In genomic region chr19:3186377-3186688, GRCh38 we compare ENCODE assay signal across 9 cellular contexts. TPM values are rescaled to one million over a fixed set of nuclear protein-coding genes. Genes with fewer than 3 reads are reported as not detected.
DNase-seq lines count a peak whose midpoint lies in the region; ATAC-seq, FAIRE-seq and TF ChIP-seq lines count a peak whose summit lies in the region.
"Had no signal": no experiment of that assay in that cellular context is flagged by ENCODE, and none has a peak within 500 bp of the region (broad histone marks: within the 10 kb centered on the region; RNA-seq: fewer than 3 reads in every experiment).

No MANE protein-coding gene starts in this region.

- peaks cover 18% of the 10 kb centered on the region for H3K79me1 ChIP-seq in mesendoderm (ENCODE audit: low read length)

- H3K36me3 ChIP-seq in K562 (ENCODE audit: control insufficient read depth, insufficient read depth, low read length) = peaks cover 45% of the 10 kb centered on the region; the same call in 2 of the 3 replicates
- no peaks in the 10 kb centered on the region for H3K36me3 ChIP-seq in mesendoderm (ENCODE audit: control insufficient read depth, insufficient read depth, low read length)

- H3K9ac ChIP-seq in K562 (ENCODE audit: insufficient read depth in 1 of 2, low read depth in 2 of 2, low read length in 2 of 2) = peak overlapping the region; percentile 82 to 99
- H3K9ac ChIP-seq in mesendoderm (ENCODE audit: low read length) = peak overlapping the region; percentile 96

- CTCF ChIA-PET in Calu3 (lab: Charles Lee) (interaction anchor here (0.6 kb wide), 1 partner anchor 56 kb away, joined by 3 read pairs; no protein-coding TSS in a partner anchor), K562 (lab: Yijun Ruan, JAX; ENCODE audit: low intra/inter-chr PET ratio) (interaction anchor here (0.5 kb wide), 1 partner anchor 288 kb away, joined by 3 read pairs; no protein-coding TSS in a partner anchor)

- peaks cover 56% of the 10 kb centered on the region for H3K79me2 ChIP-seq in K562 (ENCODE audit: control insufficient read depth, insufficient read depth, low read length)
- peaks cover 52% of the 10 kb centered on the region for H3K79me2 ChIP-seq in mesendoderm (ENCODE audit: control insufficient read depth, insufficient read depth, low read length)

- no peak overlapping the region for H4K8ac ChIP-seq in mesendoderm (ENCODE audit: low read depth, low read length)

- H2BK120ac ChIP-seq in mesendoderm (ENCODE audit: low read depth, low read length) = no peak overlapping the region

- in situ Hi-C loops in K562 (cut with MboI) = no loop called here

- H3K27me3 Mint-ChIP-seq in Calu3 (ENCODE audit: unreplicated experiment) = no peaks in the 10 kb centered on the region

- H3K4me2 ChIP-seq in K562 (ENCODE audit: insufficient read depth, low read length) (peak overlapping the region; percentile 96), mesendoderm (ENCODE audit: low read length) (peak overlapping the region; percentile 87)

- no peak for TF ChIP-seq RAD21 in K562 (CRISPR knock-in tag; conservative IDR thresholded peaks at IDR 0.05 in 1 of 2, IDR thresholded peaks at IDR 0.05 in 1 of 2)

- H3K27me3 ChIP-seq in K562 (ENCODE audit: control insufficient read depth in 2 of 2, insufficient read depth in 2 of 2, low read length in 2 of 2) (no peaks in the 10 kb centered on the region), mesendoderm (ENCODE audit: insufficient read depth, low read length, poor library complexity) (no peaks in the 10 kb centered on the region)

- H3K27ac Mint-ChIP-seq in Calu3 (ENCODE audit: unreplicated experiment) = peak overlapping the region; percentile 90

- H3K27ac ChIP-seq in K562 (ENCODE audit: extremely low read depth, low read depth, low read length) (peak overlapping the region; percentile 96), mesendoderm (ENCODE audit: low read depth, low read length) (no peak overlapping the region)

- peak overlapping the region; percentile 93 for H3K4me3 Mint-ChIP-seq in Calu3 (ENCODE audit: low read depth, unreplicated experiment)

- H3K9me1 ChIP-seq in K562 (ENCODE audit: control insufficient read depth, insufficient read depth, low read length) = no peaks in the 10 kb centered on the region

- POLR2A ChIA-PET in K562 (lab: Yijun Ruan, JAX) = interaction anchor here (0.5 to 1.5 kb wide), 3 partner anchors 9 to 635 kb away, joined by 3 to 4 read pairs (median 3); no protein-coding TSS in a partner anchor

- H3K4me1 Mint-ChIP-seq in Calu3 (ENCODE audit: low read depth, unreplicated experiment) = peaks cover 17% of the 10 kb centered on the region

- H2BK15ac ChIP-seq in mesendoderm (replicated peaks; ENCODE audit: low read depth) = no peak overlapping the region

- no peaks in the 10 kb centered on the region for H3K9me3 ChIP-seq in K562 (replicated peaks; ENCODE audit: control insufficient read depth, insufficient read depth, low read depth, low read length)

- ATAC-seq in HG03460 (IDR thresholded peaks at IDR 0.05; ENCODE audit: unreplicated experiment) = peak; percentile 9
- peak; percentile 22 for ATAC-seq in K562
- no peak for ATAC-seq in HG03108 (IDR thresholded peaks at IDR 0.05; ENCODE audit: unreplicated experiment)

- no peak for DNase-seq in Calu3
- peak in 1 of 4 experiments; percentile 31 for DNase-seq in K562 (ENCODE audit: extremely low read depth in 1 of 4, low spot score in 3 of 4)
- DNase-seq in mesendoderm = no peak
- DNase-seq in NCI-H187 (lab: John Stamatoyannopoulos, UW) = no peak
- no peak for DNase-seq in NCI-H1694 treated with DMSO at 0.1 percent for 48 hours (lab: John Stamatoyannopoulos, UW)
- no peak for DNase-seq in activated effector memory CD4-positive, alpha-beta T cell treated with anti-CD3 and anti-CD28 coated beads, Interleukin-2, amount 50 U/mL, for 16 hours

- H3K4me1 ChIP-seq in K562 (replicated peaks in 1 of 2; ENCODE audit: control insufficient read depth in 2 of 2, insufficient read depth in 2 of 2, low read length in 2 of 2) = peaks cover 23 to 72% of the 10 kb centered on the region in 2 experiments
- H3K4me1 ChIP-seq in mesendoderm (ENCODE audit: control insufficient read depth, low read depth, low read length) = peaks cover 3% of the 10 kb centered on the region

- intact Hi-C loops in Calu3 (cut with micrococcal nuclease; ENCODE audit: unreplicated experiment) (no loop called here), K562 (cut with micrococcal nuclease) (no loop called here)

- H3K56ac ChIP-seq in mesendoderm (ENCODE audit: low read length) = peak overlapping the region; percentile 99

- FAIRE-seq in K562 (lab: Jason Lieb, UNC) = no peak

- BruUV-seq in Calu3 (replicated peaks; lab: Mats Ljungman, UMichigan) (no TSS peak), K562 (replicated peaks; lab: Mats Ljungman, UMichigan) (no TSS peak)

- no peaks in the 10 kb centered on the region for H3K9me3 Mint-ChIP-seq in Calu3 (ENCODE audit: low read depth, unreplicated experiment)

- peak overlapping the region; percentile 5 for H3K18ac ChIP-seq in mesendoderm (ENCODE audit: low read length)

- no peak overlapping the region for H2BK5ac ChIP-seq in mesendoderm (ENCODE audit: low read length)

- under 1% methylated on average over 12 of the region's 17 CpGs for WGBS in K562 (ENCODE audit: insufficient coverage, low coverage, missing lambda C conversion rate)
- WGBS in mesendoderm (ENCODE audit: extremely low coverage, insufficient coverage, low lambda C conversion rate) = no CpG with 5 or more reads among the region's 17 CpGs

- no peak overlapping the region for H3K4ac ChIP-seq in mesendoderm (ENCODE audit: low read depth, low read length)

- peak overlapping the region; percentile 99 for H3K4me3 ChIP-seq in K562
- H3K4me3 ChIP-seq in mesendoderm (ENCODE audit: low read length) = peak overlapping the region; percentile 92

- TF ChIP-seq CTCF in Calu3 (IDR thresholded peaks at IDR 0.05; ENCODE audit: unreplicated experiment) (no peak), K562 (IDR thresholded peaks at IDR 0.05 in 2 of 3, conservative IDR thresholded peaks at IDR 0.05 in 1 of 3; ENCODE audit: insufficient read depth in 2 of 3, low read depth in 1 of 3, low read length in 3 of 3) (no peak)

- no peak overlapping the region for H2AK5ac ChIP-seq in mesendoderm (ENCODE audit: low read length)

- H2AFZ ChIP-seq in K562 (ENCODE audit: low read depth, low read length) = no peak overlapping the region

- H4K5ac ChIP-seq in mesendoderm (ENCODE audit: low read length) = no peak overlapping the region

- peaks cover 21% of the 10 kb centered on the region for H3K36me3 Mint-ChIP-seq in Calu3 (ENCODE audit: insufficient read depth, unreplicated experiment)

- TF ChIP-seq POLR2A in K562 (conservative IDR thresholded peaks at IDR 0.05) = no peak

- H3K23ac ChIP-seq in mesendoderm (ENCODE audit: low read length) = no peak overlapping the region

- no peak for TF ChIP-seq EP300 in K562 (IDR thresholded peaks at IDR 0.05; ENCODE audit: low read length)

- peaks cover 26% of the 10 kb centered on the region; the same call in 1 of the 2 replicates for H4K20me1 ChIP-seq in K562 (replicated peaks; ENCODE audit: control insufficient read depth, insufficient read depth, low read length)

RNA-seq across cellular contexts. Expression of gene NCLN, which starts 0.6 kb away (rescaled TPM):
- total RNA-seq in Calu3 (2022) (79.6 and 80.7 TPM in 2 replicates), K562 (2014; rRNA removed) (49.3 and 79.1 TPM in 2 replicates), K562 (2014; rRNA removed; fragmentation: Illumina TruSeq; extraction: Trizol) (11.6 and 20.2 TPM in 2 replicates), K562 (2015; rRNA removed; fragmentation: Illumina TruSeq; extraction: Trizol) (39.7 and 47.4 TPM in 2 replicates), K562 (2021) (120 and 126 TPM in 2 replicates)
- 48.8 and 166 TPM in 2 replicates for total RNA-seq in K562 (2011; cell fraction: chromatin; rRNA removed; ENCODE audit: low replicate concordance)
- 171 and 189 TPM in 2 replicates for total RNA-seq in K562 (2011; cell fraction: nucleolus; rRNA removed)
- total RNA-seq in K562 (2011; cell fraction: nucleoplasm; rRNA removed) = 87.3 and 91.6 TPM in 2 replicates
- polyA plus RNA-seq in K562 (2011; rRNA removed) (39.6 and 55.9 TPM in 2 replicates), K562 (2014; fragmentation: Illumina TruSeq; extraction: Trizol) (25.6 and 56.1 TPM in 2 replicates), K562 (2014; fragmentation: Nextera tagmentation; extraction: Ambion mirVana) (1 to 10 TPM; 3.8 to 5.9 TPM), K562 (2014; rRNA removed) (58.0 and 62.8 TPM in 2 replicates)
- polyA plus RNA-seq in K562 (2011; cell fraction: cytosol; rRNA removed) = 53.3 and 119 TPM in 2 replicates
- 113 and 190 TPM in 2 replicates for polyA plus RNA-seq in K562 (2011; cell fraction: nucleus; rRNA removed)
- 69.1 and 86.6 TPM in 2 replicates for polyA plus RNA-seq in K562 (2012)
- polyA minus RNA-seq in K562 (2011; rRNA and poly(A)+ RNA removed) = 11.0 and 30.4 TPM in 2 replicates
- 50.3 and 58.3 TPM in 2 replicates for polyA minus RNA-seq in K562 (2011; cell fraction: cytosol; rRNA and poly(A)+ RNA removed)
- polyA minus RNA-seq in K562 (2011; cell fraction: nucleus; rRNA and poly(A)+ RNA removed) = 23.9 and 31.8 TPM in 2 replicates
- 76.3 TPM for polyA plus RNA-seq in mesendoderm (2013, experiment 1 of 2)
- polyA plus RNA-seq in mesendoderm (2013, experiment 2 of 2) = 74.9 TPM

RNA-seq across cellular contexts. Expression of gene S1PR4, which starts 7.8 kb away (rescaled TPM):
- 0.37 TPM in 1 of 2 replicates, not detected in the other for total RNA-seq in Calu3 (2022)
- not detected in 2 replicates for total RNA-seq in K562 (2011; cell fraction: chromatin; rRNA removed; ENCODE audit: low replicate concordance)
- total RNA-seq in K562 (2011; cell fraction: nucleolus; rRNA removed) = not detected in 2 replicates
- not detected in 2 replicates for total RNA-seq in K562 (2011; cell fraction: nucleoplasm; rRNA removed)
- total RNA-seq in K562 (2014; rRNA removed) = not detected in 2 replicates
- not detected in 2 replicates for total RNA-seq in K562 (2014; rRNA removed; fragmentation: Illumina TruSeq; extraction: Trizol)
- total RNA-seq in K562 (2015; rRNA removed; fragmentation: Illumina TruSeq; extraction: Trizol) = not detected in 2 replicates
- total RNA-seq in K562 (2021) = 0.18 and 0.27 TPM in 2 replicates
- polyA plus RNA-seq in K562 (2011; rRNA removed) = not detected in 2 replicates
- 0.04 TPM in 1 of 2 replicates, not detected in the other for polyA plus RNA-seq in K562 (2011; cell fraction: cytosol; rRNA removed)
- polyA plus RNA-seq in K562 (2011; cell fraction: nucleus; rRNA removed) = 0.08 and 0.53 TPM in 2 replicates
- not detected in 2 replicates for polyA plus RNA-seq in K562 (2012)
- not detected in 2 replicates for polyA plus RNA-seq in K562 (2014; fragmentation: Illumina TruSeq; extraction: Trizol)
- polyA plus RNA-seq in K562 (2014; fragmentation: Nextera tagmentation; extraction: Ambion mirVana) = not detected
- polyA plus RNA-seq in K562 (2014; rRNA removed) = 0.07 TPM in 1 of 2 replicates, not detected in the other
- not detected in 2 replicates for polyA minus RNA-seq in K562 (2011; rRNA and poly(A)+ RNA removed)
- not detected in 2 replicates for polyA minus RNA-seq in K562 (2011; cell fraction: cytosol; rRNA and poly(A)+ RNA removed)
- polyA minus RNA-seq in K562 (2011; cell fraction: nucleus; rRNA and poly(A)+ RNA removed) = 0.13 TPM in 1 of 2 replicates, not detected in the other
- polyA plus RNA-seq in mesendoderm (2013, experiment 1 of 2) = not detected
- polyA plus RNA-seq in mesendoderm (2013, experiment 2 of 2) = not detected
- total RNA-seq: LHCN-M2 had no signal

RNA-seq across cellular contexts. Expression of gene CELF5, which starts 38.1 kb away (rescaled TPM):
- total RNA-seq in Calu3 (2022) (0.40 and 0.64 TPM in 2 replicates), K562 (2014; rRNA removed) (0.05 and 0.73 TPM in 2 replicates), K562 (2014; rRNA removed; fragmentation: Illumina TruSeq; extraction: Trizol) (0.07 and 0.26 TPM in 2 replicates), K562 (2015; rRNA removed; fragmentation: Illumina TruSeq; extraction: Trizol) (0.36 and 0.41 TPM in 2 replicates), K562 (2021) (0.29 and 0.49 TPM in 2 replicates)
- total RNA-seq in K562 (2011; cell fraction: chromatin; rRNA removed; ENCODE audit: low replicate concordance) = 0.18 and 0.69 TPM in 2 replicates
- total RNA-seq in K562 (2011; cell fraction: nucleolus; rRNA removed) = 0.50 and 0.53 TPM in 2 replicates
- 0.81 and 0.99 TPM in 2 replicates for total RNA-seq in K562 (2011; cell fraction: nucleoplasm; rRNA removed)
- polyA plus RNA-seq in K562 (2011; rRNA removed) (0.28 and 0.38 TPM in 2 replicates), K562 (2014; fragmentation: Illumina TruSeq; extraction: Trizol) (0.22 and 0.39 TPM in 2 replicates), K562 (2014; fragmentation: Nextera tagmentation; extraction: Ambion mirVana) (under 1 TPM; 0.01 to 0.07 TPM), K562 (2014; rRNA removed) (0.27 and 0.56 TPM in 2 replicates)
- 0.21 and 0.25 TPM in 2 replicates for polyA plus RNA-seq in K562 (2011; cell fraction: cytosol; rRNA removed)
- polyA plus RNA-seq in K562 (2011; cell fraction: nucleus; rRNA removed) = 1.4 and 2.7 TPM in 2 replicates
- polyA plus RNA-seq in K562 (2012) = 0.52 and 0.54 TPM in 2 replicates
- polyA minus RNA-seq in K562 (2011; rRNA and poly(A)+ RNA removed) = 0.18 and 0.30 TPM in 2 replicates
- polyA minus RNA-seq in K562 (2011; cell fraction: cytosol; rRNA and poly(A)+ RNA removed) = not detected in 2 replicates
- polyA minus RNA-seq in K562 (2011; cell fraction: nucleus; rRNA and poly(A)+ RNA removed) = 0.27 and 0.44 TPM in 2 replicates
- polyA plus RNA-seq in mesendoderm (2013, experiment 1 of 2) = 0.65 TPM
- 0.73 TPM for polyA plus RNA-seq in mesendoderm (2013, experiment 2 of 2)
- total RNA-seq: LHCN-M2 had no signal

RNA-seq across cellular contexts. Expression of gene GNA15, which starts 50.5 kb away (rescaled TPM):
- 5.9 and 6.5 TPM in 2 replicates for total RNA-seq in Calu3 (2022)
- total RNA-seq in K562 (2011; cell fraction: chromatin; rRNA removed; ENCODE audit: low replicate concordance) = 0.35 TPM in 1 of 2 replicates, not detected in the other
- 0.13 and 0.17 TPM in 2 replicates for total RNA-seq in K562 (2011; cell fraction: nucleolus; rRNA removed)
- not detected in 2 replicates for total RNA-seq in K562 (2011; cell fraction: nucleoplasm; rRNA removed)
- 0.09 TPM in 1 of 2 replicates, not detected in the other for total RNA-seq in K562 (2014; rRNA removed)
- total RNA-seq in K562 (2014; rRNA removed; fragmentation: Illumina TruSeq; extraction: Trizol) = 0.07 and 0.13 TPM in 2 replicates
- 0.19 and 0.22 TPM in 2 replicates for total RNA-seq in K562 (2015; rRNA removed; fragmentation: Illumina TruSeq; extraction: Trizol)
- total RNA-seq in K562 (2021) = 0.13 and 0.24 TPM in 2 replicates
- 0.19 and 0.22 TPM in 2 replicates for polyA plus RNA-seq in K562 (2011; rRNA removed)
- polyA plus RNA-seq in K562 (2011; cell fraction: cytosol; rRNA removed) = 0.18 and 0.25 TPM in 2 replicates
- 0.29 and 0.40 TPM in 2 replicates for polyA plus RNA-seq in K562 (2011; cell fraction: nucleus; rRNA removed)
- polyA plus RNA-seq in K562 (2012) = 0.65 and 0.76 TPM in 2 replicates
- polyA plus RNA-seq in K562 (2014; fragmentation: Illumina TruSeq; extraction: Trizol) = 0.10 and 0.22 TPM in 2 replicates
- under 1 TPM in 1 of 2 experiments, not detected in 1; 0.03 TPM for polyA plus RNA-seq in K562 (2014; fragmentation: Nextera tagmentation; extraction: Ambion mirVana)
- 0.11 and 0.35 TPM in 2 replicates for polyA plus RNA-seq in K562 (2014; rRNA removed)
- 0.27 TPM in 1 of 2 replicates, not detected in the other for polyA minus RNA-seq in K562 (2011; rRNA and poly(A)+ RNA removed)
- not detected in 2 replicates for polyA minus RNA-seq in K562 (2011; cell fraction: cytosol; rRNA and poly(A)+ RNA removed)
- 0.13 TPM in 1 of 2 replicates, not detected in the other for polyA minus RNA-seq in K562 (2011; cell fraction: nucleus; rRNA and poly(A)+ RNA removed)
- 0.21 TPM for polyA plus RNA-seq in mesendoderm (2013, experiment 1 of 2)
- polyA plus RNA-seq in mesendoderm (2013, experiment 2 of 2) = 0.17 TPM
